ENCODE assay signal across 20 cellular contexts in genomic region chr12:65900912-65901672, GRCh38.
DNase-seq lines count a peak whose midpoint lies in the region; ATAC-seq, FAIRE-seq and TF ChIP-seq lines count a peak whose summit lies in the region.
"Had no signal": no experiment of that assay in that cellular context is flagged by ENCODE, and none has a peak within 500 bp of the region (broad histone marks: within the 10 kb centered on the region; RNA-seq: fewer than 3 reads in every experiment).

No MANE protein-coding gene starts in this region.

- peak overlapping the region; percentile 50; the same call in 1 of the 2 replicates for H3K27ac ChIP-seq in HCT116 (ENCODE audit: low read depth, low read length)
- H3K27ac ChIP-seq in RWPE2 (ENCODE audit: poor library complexity, severe bottlenecking) = peak overlapping the region; percentile 47
- peak overlapping the region; percentile 55 for H3K27ac ChIP-seq in epithelial cell of prostate
- no peak overlapping the region for H3K27ac ChIP-seq in naive thymus-derived CD4-positive, alpha-beta T cell (ENCODE audit: low read depth, low read length)
- H3K27ac ChIP-seq: RWPE1, SJSA1 had no signal

- no peak for TF ChIP-seq CTCF in HCT116 (IDR thresholded peaks at IDR 0.05 in 2 of 3, conservative IDR thresholded peaks at IDR 0.05 in 1 of 3; ENCODE audit: borderline replicate concordance in 1 of 3, insufficient read depth in 1 of 3, low read depth in 2 of 3, low read length in 2 of 3)
- TF ChIP-seq CTCF in RWPE2 (IDR thresholded peaks at IDR 0.05; ENCODE audit: poor library complexity, severe bottlenecking) = no peak

- BruUV-seq in HCT116 (replicated peaks; lab: Mats Ljungman, UMichigan) = no TSS peak

- CTCF ChIA-PET in HCT116 (lab: Charles Lee) = no interaction called here
- CTCF ChIA-PET in naive thymus-derived CD4-positive, alpha-beta T cell (lab: Charles Lee) = no interaction called here

- peak; percentile 19 for FAIRE-seq in A204.1 (lab: Jason Lieb, UNC)

- no peak overlapping the region for H3K4me3 Mint-ChIP-seq in naive thymus-derived CD4-positive, alpha-beta T cell
- H3K4me3 Mint-ChIP-seq: CD8-positive, alpha-beta T cell had no signal

- H3K36me3 ChIP-seq in HCT116 (ENCODE audit: control insufficient read depth in 1 of 2, insufficient read depth in 2 of 2, low read length in 2 of 2) (no peaks in the 10 kb centered on the region; a peak in 2 of 4 replicates), RWPE2 (ENCODE audit: low read depth) (peaks cover 94% of the 10 kb centered on the region)
- H3K36me3 ChIP-seq in naive thymus-derived CD4-positive, alpha-beta T cell (ENCODE audit: control insufficient read depth in 2 of 3, insufficient read depth in 3 of 3, low read length in 3 of 3) = no peaks in the 10 kb centered on the region
- H3K36me3 ChIP-seq: BLaER1 treated with 17β-estradiol and CSF1 and Interleukin-3, amounts not matched to agents 10 nM and 100 nM; HAP-1; SJSA1 had no signal

- DNase-seq in HCT116 (ENCODE audit: low read depth, low spot score) = no peak
- no peak for DNase-seq in RWPE2 (ENCODE audit: low spot score)
- no peak for DNase-seq in epithelial cell of prostate (ENCODE audit: low read depth, low spot score)
- DNase-seq in HuH-7.5 (ENCODE audit: low spot score) = no peak
- no peak for DNase-seq in naive thymus-derived CD4-positive, alpha-beta T cell
- DNase-seq: Calu3; CD8-positive, alpha-beta T cell; NCI-H1105 treated with DMSO at 0.1 percent for 48 hours; NCI-H1694; NCI-H2081 treated with DMSO at 0.1 percent for 48 hours; NCI-H510A treated with DMSO at 0.1 percent for 48 hours; NCI-H82; SW 1271 had no signal

- intact Hi-C loops in HCT116 (cut with micrococcal nuclease) = no loop called here
- intact Hi-C loops in naive thymus-derived CD4-positive, alpha-beta T cell (cut with micrococcal nuclease) = no loop called here

- TF ChIP-seq RAD21 in HCT116 (IDR thresholded peaks at IDR 0.05; ENCODE audit: low read depth) = no peak

- H3K79me2 ChIP-seq in HCT116 (ENCODE audit: insufficient read depth, low read length) = peaks cover 100% of the 10 kb centered on the region

- peaks cover 28% of the 10 kb centered on the region; the same call in 1 of the 2 replicates for H4K20me1 ChIP-seq in HCT116 (ENCODE audit: insufficient read depth)
- H4K20me1 ChIP-seq: BLaER1 treated with 17β-estradiol and CSF1 and Interleukin-3, amounts not matched to agents 10 nM and 100 nM had no signal

- no peak overlapping the region for H3K9ac ChIP-seq in HCT116 (ENCODE audit: low read length)
- H3K9ac ChIP-seq: BLaER1 treated with 17β-estradiol and CSF1 and Interleukin-3, amounts not matched to agents 10 nM and 100 nM had no signal

- H3K4me2 ChIP-seq in HCT116 (ENCODE audit: low read length) = no peak overlapping the region

- no peaks in the 10 kb centered on the region for H3K9me3 ChIP-seq in HCT116 (ENCODE audit: control insufficient read depth in 1 of 2, insufficient read depth in 1 of 2, low read depth in 1 of 2, low read length in 2 of 2)
- no peaks in the 10 kb centered on the region for H3K9me3 ChIP-seq in RWPE2 (ENCODE audit: severe bottlenecking)
- H3K9me3 ChIP-seq in naive thymus-derived CD4-positive, alpha-beta T cell (ENCODE audit: control insufficient read depth in 2 of 3, low read length in 3 of 3) = no peaks in the 10 kb centered on the region
- H3K9me3 ChIP-seq: BLaER1 treated with 17β-estradiol and CSF1 and Interleukin-3, amounts not matched to agents 10 nM and 100 nM; HAP-1; SJSA1 had no signal

- no peaks in the 10 kb centered on the region for H3K27me3 ChIP-seq in HCT116 (ENCODE audit: insufficient read depth, low read length)
- H3K27me3 ChIP-seq in RWPE2 (ENCODE audit: insufficient read depth, poor library complexity, severe bottlenecking) = no peaks in the 10 kb centered on the region
- no peaks in the 10 kb centered on the region for H3K27me3 ChIP-seq in naive thymus-derived CD4-positive, alpha-beta T cell (ENCODE audit: control insufficient read depth in 2 of 2, insufficient read depth in 2 of 2, low read length in 2 of 2)
- H3K27me3 ChIP-seq: BLaER1 treated with 17β-estradiol and CSF1 and Interleukin-3, amounts not matched to agents 10 nM and 100 nM; SJSA1 had no signal

- peaks cover 67 to 81% of the 10 kb centered on the region in 2 experiments for H3K4me1 ChIP-seq in HCT116 (ENCODE audit: control insufficient read depth in 1 of 2, insufficient read depth in 2 of 2, low read length in 2 of 2)
- peaks cover 21% of the 10 kb centered on the region for H3K4me1 ChIP-seq in RWPE2 (ENCODE audit: insufficient read depth, poor library complexity, severe bottlenecking)
- H3K4me1 ChIP-seq in naive thymus-derived CD4-positive, alpha-beta T cell (ENCODE audit: control insufficient read depth in 2 of 2, insufficient read depth in 2 of 2, low read length in 2 of 2) = no peaks in the 10 kb centered on the region

- H3K9me2 ChIP-seq in HCT116 (ENCODE audit: insufficient read depth) = no peaks in the 10 kb centered on the region

- H3K27ac Mint-ChIP-seq in naive thymus-derived CD4-positive, alpha-beta T cell = no peak overlapping the region
- H3K27ac Mint-ChIP-seq: CD8-positive, alpha-beta T cell had no signal

- ATAC-seq in HCT116 (no peak), RWPE2 (ENCODE audit: low read depth) (no peak), HG03439 (IDR thresholded peaks at IDR 0.05; ENCODE audit: unreplicated experiment) (no peak), GM21737 (IDR thresholded peaks at IDR 0.05; ENCODE audit: unreplicated experiment) (no peak)
- no peak for ATAC-seq in naive thymus-derived CD4-positive, alpha-beta T cell
- ATAC-seq: CD8-positive, alpha-beta T cell had no signal

- RAD21 ChIA-PET in HCT116 (lab: Charles Lee; ENCODE audit: low non-redundant PET in 1 of 2, low total read pairs in 2 of 2, uncharacterized antibody in 2 of 2, unreplicated experiment in 2 of 2) = no interaction called here

- H3K9me3 Mint-ChIP-seq in naive thymus-derived CD4-positive, alpha-beta T cell = peaks cover 0 to 4% (median 0%) of the 10 kb centered on the region in 11 donors
- H3K9me3 Mint-ChIP-seq: CD8-positive, alpha-beta T cell had no signal

- no peak overlapping the region for H3K4me3 ChIP-seq in HCT116 (replicated peaks in 1 of 2; ENCODE audit: low read depth in 1 of 2, low read length in 2 of 2)
- no peak overlapping the region for H3K4me3 ChIP-seq in RWPE2 (ENCODE audit: severe bottlenecking)
- H3K4me3 ChIP-seq in naive thymus-derived CD4-positive, alpha-beta T cell (ENCODE audit: low read length) = no peak overlapping the region
- H3K4me3 ChIP-seq: BLaER1 treated with 17β-estradiol and CSF1 and Interleukin-3, amounts not matched to agents 10 nM and 100 nM; HAP-1; SJSA1 had no signal

- no peaks in the 10 kb centered on the region for H3K36me3 Mint-ChIP-seq in naive thymus-derived CD4-positive, alpha-beta T cell
- H3K36me3 Mint-ChIP-seq: CD8-positive, alpha-beta T cell had no signal

- no peak overlapping the region for H2AFZ ChIP-seq in HCT116 (ENCODE audit: low read depth, low read length, poor library complexity, severe bottlenecking)

- no peak for TF ChIP-seq POLR2A in HCT116 (IDR thresholded peaks at IDR 0.05; ENCODE audit: borderline replicate concordance, extremely low read depth, insufficient read depth, insufficient read length)

- H3K27me3 Mint-ChIP-seq in naive thymus-derived CD4-positive, alpha-beta T cell = peaks cover 11 to 30% (median 15%) of the 10 kb centered on the region in 5 donors

- POLR2A ChIA-PET in HCT116 (lab: Charles Lee) = interaction anchor here (1.1 to 1.9 kb wide), 2 partner anchors 8 to 27 kb away, joined by 3 to 6 read pairs; no protein-coding TSS in a partner anchor
- POLR2A ChIA-PET in naive thymus-derived CD4-positive, alpha-beta T cell (lab: Charles Lee) = no interaction called here

- no peaks in the 10 kb centered on the region for H3K4me1 Mint-ChIP-seq in naive thymus-derived CD4-positive, alpha-beta T cell

TF ChIP-seq in HCT116, 20 proteins besides CTCF, POLR2A, EP300 and RAD21:
- TF ChIP-seq POLR2AphosphoS5 (IDR thresholded peaks at IDR 0.05; ENCODE audit: low read depth, low read length) (no peak), ATF3 (IDR thresholded peaks at IDR 0.05) (no peak)
